Comparison of ENCODE assay signal across 34 cellular contexts in the genomic region with DNA sequence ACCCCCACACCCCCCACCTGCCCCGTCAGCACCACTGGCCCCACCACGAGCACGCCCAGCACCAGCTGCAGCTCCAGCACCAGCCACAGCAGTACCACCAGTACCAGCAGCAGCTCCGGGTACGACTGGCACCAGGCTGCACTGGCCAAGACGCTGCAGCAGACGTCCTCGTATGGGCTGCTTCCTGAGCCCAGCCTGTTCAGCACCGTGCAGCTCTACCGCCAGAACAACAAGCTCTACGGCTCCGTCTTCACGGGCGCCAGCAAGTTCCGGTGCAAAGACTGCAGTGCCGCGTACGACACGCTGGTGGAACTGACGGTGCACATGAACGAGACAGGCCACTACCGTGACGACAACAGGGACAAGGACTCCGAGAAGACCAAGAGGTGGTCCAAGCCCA.
"Had no signal": no experiment of that assay in that cellular context is flagged by ENCODE, and none has a peak within 500 bp of the region (broad histone marks: within the 10 kb centered on the region; RNA-seq: fewer than 3 reads in every experiment).

No MANE protein-coding gene starts in this region.

- H3K4me3 ChIP-seq: MG63 had no signal

- H3K9me3 ChIP-seq: MG63 had no signal

- H3K27ac ChIP-seq: KMS-11 had no signal

- DNase-seq: Karpas-422, Kasumi-1, MG63, MM.1S, MV-4-11, NCI-H1048, NCI-H1092, NCI-H1092 treated with DMSO at 0.1 percent for 48 hours, NCI-H1105, NCI-H1105 treated with DMSO at 0.1 percent for 48 hours, NCI-H1417, NCI-H1417 treated with DMSO at 0.1 percent for 48 hours, NCI-H1436, NCI-H1436 treated with DMSO at 0.1 percent for 48 hours, NCI-H146, NCI-H1694, NCI-H1694 treated with DMSO at 0.1 percent for 48 hours, NCI-H187, NCI-H187 treated with DMSO at 0.1 percent for 48 hours, NCI-H1930, NCI-H2029, NCI-H2029 treated with DMSO at 0.1 percent for 48 hours, NCI-H2081, NCI-H2081 treated with DMSO at 0.1 percent for 48 hours, NCI-H2107, NCI-H2171, NCI-H2171 treated with DMSO at 0.1 percent for 48 hours, NCI-H2227 treated with DMSO at 0.1 percent for 48 hours, NCI-H226, NCI-H345, NCI-H446, NCI-H446 treated with DMSO at 0.1 percent for 48 hours, NCI-H510A had no signal

- H3K9ac ChIP-seq: KMS-11 had no signal

- H3K4me2 ChIP-seq: KMS-11 had no signal

- H3K27me3 ChIP-seq: MG63 had no signal

- H3K36me3 ChIP-seq: MG63 had no signal
